In genomic region chr11:106656646-106657045, GRCh38 we compare ENCODE assay signal across 24 cellular contexts.
"Had no signal": no experiment of that assay in that cellular context is flagged by ENCODE, and none has a peak within 500 bp of the region (broad histone marks: within the 10 kb centered on the region; RNA-seq: fewer than 3 reads in every experiment).

No MANE protein-coding gene starts in this region.

- H3K4me1 ChIP-seq: ascending aorta, esophagus squamous epithelium, heart left ventricle, right lobe of liver, thyroid gland, upper lobe of right lung had no signal

- H3K4me3 ChIP-seq: ascending aorta, esophagus squamous epithelium, heart left ventricle, ovary, right lobe of liver, skin epidermis, thyroid gland, upper lobe of right lung had no signal

- H3K27ac ChIP-seq: ascending aorta, esophagus squamous epithelium, heart left ventricle, ovary, right lobe of liver, skin epidermis, thyroid gland, upper lobe of right lung had no signal

- DNase-seq: activated CD4-positive, alpha-beta T cell treated with anti-CD3 and anti-CD28 coated beads for 36 hours; activated CD4-positive, CD25-positive, alpha-beta regulatory T cell; activated CD8-positive, alpha-beta memory T cell treated with anti-CD3 and anti-CD28 coated beads, Interleukin-2, amount 10 ng/mL, durations not matched to agents 7 days and 5 days; activated CD8-positive, alpha-beta T cell treated with anti-CD3 and anti-CD28 coated beads, Interleukin-2, amount 10 ng/mL, durations not matched to agents 7 days and 5 days; activated effector memory CD4-positive, alpha-beta T cell treated with Interleukin-2 at 50 U/mL for 16 hours; activated naive CD4-positive, alpha-beta T cell treated with Interleukin-2 at 50 U/mL for 16 hours; activated naive CD8-positive, alpha-beta T cell treated with anti-CD3 and anti-CD28 coated beads, Interleukin-2, amount 10 ng/mL, durations not matched to agents 7 days and 5 days; caudate nucleus; esophagus squamous epithelium; heart left ventricle; midbrain; naive thymus-derived CD4-positive, alpha-beta T cell; ovary; right lobe of liver; stimulated activated CD4-positive, alpha-beta T cell treated with anti-CD3 and anti-CD28 coated beads, Interleukin-12 subunit alpha, Interleukin-12 subunit beta, amount 100 ng/mL, for 4 hours; stimulated activated CD4-positive, alpha-beta T cell treated with anti-CD3 and anti-CD28 coated beads, Interleukin-4, amount 100 ng/mL, for 4 hours; stimulated activated CD8-positive, alpha-beta memory T cell treated with anti-CD3 and anti-CD28 coated beads, Interleukin-4, amount 100 ng/mL, for 48 hours; stimulated activated naive CD8-positive, alpha-beta T cell treated with anti-CD3 and anti-CD28 coated beads, Interleukin-15, amount 100 ng/mL, for 72 hours; substantia nigra; thyroid gland; upper lobe of right lung had no signal

- ATAC-seq: activated CD4-positive, alpha-beta T cell treated with anti-CD3 and anti-CD28 coated beads for 36 hours; activated CD8-positive, alpha-beta memory T cell treated with anti-CD3 and anti-CD28 coated beads, Interleukin-2, amount 10 ng/mL, durations not matched to agents 7 days and 5 days; activated CD8-positive, alpha-beta T cell treated with anti-CD3 and anti-CD28 coated beads, Interleukin-2, amount 10 ng/mL, durations not matched to agents 7 days and 5 days; heart left ventricle; naive thymus-derived CD4-positive, alpha-beta T cell; right lobe of liver; stimulated activated memory B cell treated with anti-CD40 and anti-IgM and Interleukin-4, amounts not matched to agents 10 μg/mL and 1 μg/mL and 100 μg/mL, for 72 hours; stimulated activated naive CD8-positive, alpha-beta T cell treated with anti-CD3 and anti-CD28 coated beads, Interleukin-15, amount 100 ng/mL, for 72 hours; upper lobe of right lung had no signal

- H3K27me3 ChIP-seq: ascending aorta, esophagus squamous epithelium, heart left ventricle, ovary, right lobe of liver, thyroid gland, upper lobe of right lung had no signal
